8 cellular contexts compared by ENCODE assay signal in the genomic region with DNA sequence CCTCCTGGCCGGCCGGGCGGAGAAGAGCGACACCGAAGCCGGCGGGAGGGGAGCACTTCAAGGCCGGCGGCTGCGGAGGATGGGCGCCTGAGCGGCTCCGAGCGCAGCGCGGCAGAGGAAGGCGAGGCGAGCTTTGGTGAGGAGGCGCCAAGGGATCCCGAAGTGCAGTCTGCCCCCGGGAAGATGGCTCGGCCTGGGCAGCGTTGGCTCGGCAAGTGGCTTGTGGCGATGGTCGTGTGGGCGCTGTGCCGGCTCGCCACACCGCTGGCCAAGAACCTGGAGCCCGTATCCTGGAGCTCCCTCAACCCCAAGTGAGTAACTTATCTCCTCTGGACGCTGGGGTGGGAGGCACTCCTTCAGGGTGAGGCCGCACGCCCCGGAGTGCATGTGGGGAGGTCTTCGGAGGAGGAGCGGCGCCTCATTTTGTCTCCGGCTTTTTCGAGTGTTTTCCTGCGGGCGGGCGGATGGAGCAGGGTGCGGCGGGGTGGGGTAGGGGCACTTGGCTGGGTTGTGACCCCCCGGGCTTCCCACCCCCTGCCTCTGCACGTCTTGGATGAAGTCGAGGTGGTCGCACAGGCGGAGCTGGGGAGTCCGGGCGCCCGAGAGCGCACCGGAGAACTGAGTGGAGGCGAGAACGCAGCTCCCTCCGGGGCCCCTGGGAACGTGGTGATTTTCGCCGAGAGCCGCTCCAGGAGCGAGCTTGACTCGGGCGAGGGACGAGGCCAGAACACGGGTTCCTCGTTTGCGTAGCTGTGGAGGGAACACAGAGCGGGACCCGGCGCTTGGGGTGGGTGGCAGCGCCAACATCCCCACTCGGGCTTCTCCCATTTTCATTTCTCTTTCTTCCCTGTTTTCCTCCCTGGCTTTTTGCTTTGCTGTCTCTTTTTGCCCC. TPM values are rescaled to one million over a fixed set of nuclear protein-coding genes. Genes with fewer than 3 reads are reported as not detected.
DNase-seq lines count a peak whose midpoint lies in the region; ATAC-seq, FAIRE-seq and TF ChIP-seq lines count a peak whose summit lies in the region.

No MANE protein-coding gene starts in this region.

- peak overlapping the region; percentile 73 for H3K9ac ChIP-seq in skeletal muscle satellite cell (ENCODE audit: low read depth, low read length)

- TF ChIP-seq POLR2A in adrenal gland (IDR thresholded peaks at IDR 0.05) = no peak

- WGBS in adrenal gland, 4 donors = 1 to 40% (median 37%) methylated on average over 66 to 74 of the region's 74 CpGs; no CpG with 5 or more reads in 1 of the 4 donors
- no CpG with 5 or more reads among the region's 74 CpGs for WGBS in iPS DF 6.9 (ENCODE audit: insufficient coverage, insufficient read length)

- peaks cover 4% of the 10 kb centered on the region for H3K27me3 ChIP-seq in adrenal gland
- H3K27me3 ChIP-seq in iPS DF 6.9 (ENCODE audit: control insufficient read depth, insufficient read depth, low read length) = peaks cover 61% of the 10 kb centered on the region
- H3K27me3 ChIP-seq in skeletal muscle satellite cell (ENCODE audit: control insufficient read depth, insufficient read depth, low read length) = peaks cover 11% of the 10 kb centered on the region

- ATAC-seq in GM18858 (IDR thresholded peaks at IDR 0.05; ENCODE audit: unreplicated experiment) = no peak

- H3K9me3 ChIP-seq in adrenal gland (replicated peaks in 1 of 3) (no peaks in the 10 kb centered on the region), iPS DF 6.9 (ENCODE audit: control insufficient read depth, insufficient read depth, low read length) (no peaks in the 10 kb centered on the region), skeletal muscle satellite cell (replicated peaks; ENCODE audit: low read length) (no peaks in the 10 kb centered on the region)

- DNase-seq in CD14-positive monocyte (ENCODE audit: low spot score) (no peak), KBM-7 (peak; percentile 38), adrenal gland (peak in 5 of 7 donors; percentile 24 to 49 (median 25)), iPS DF 6.9 (ENCODE audit: low read depth, low spot score) (no peak), urothelium cell line (ENCODE audit: low spot score) (no peak), NCI-H2029 (lab: John Stamatoyannopoulos, UW) (no peak)

- H3K4me3 ChIP-seq in adrenal gland (peak overlapping the region in 3 of 4 donors; percentile 3 to 62 (median 57)), iPS DF 6.9 (ENCODE audit: low read length) (peak overlapping the region; percentile 40), skeletal muscle satellite cell (ENCODE audit: low read length) (peak overlapping the region; percentile 75)

- H3K27ac Mint-ChIP-seq in CD14-positive monocyte = peak overlapping the region in 1 of 7 donors; percentile 55

- H3K36me3 ChIP-seq in adrenal gland (replicated peaks in 1 of 2) (no peaks in the 10 kb centered on the region), iPS DF 6.9 (ENCODE audit: control insufficient read depth, insufficient read depth, low read length) (no peaks in the 10 kb centered on the region), skeletal muscle satellite cell (ENCODE audit: insufficient read depth, low read length) (no peaks in the 10 kb centered on the region)

- no peaks in the 10 kb centered on the region for H3K4me1 ChIP-seq in adrenal gland (replicated peaks in 1 of 2)
- H3K4me1 ChIP-seq in iPS DF 6.9 (ENCODE audit: control insufficient read depth, insufficient read depth, low read length) = peaks cover 3% of the 10 kb centered on the region; the same call in 1 of the 2 replicates
- H3K4me1 ChIP-seq in skeletal muscle satellite cell (ENCODE audit: control insufficient read depth, insufficient read depth, low read length) = peaks cover 17% of the 10 kb centered on the region

- H3K4me2 ChIP-seq in skeletal muscle satellite cell (ENCODE audit: low read length) = peak overlapping the region; percentile 81

- H3K9me3 Mint-ChIP-seq in CD14-positive monocyte = peaks cover 0 to 11% (median 0%) of the 10 kb centered on the region in 7 donors

- H3K4me1 Mint-ChIP-seq in CD14-positive monocyte = peaks cover 37% of the 10 kb centered on the region

- H3K27ac ChIP-seq in adrenal gland = peak overlapping the region in 4 of 5 donors; percentile 54 to 83 (median 66)
- H3K27ac ChIP-seq in iPS DF 6.9 (ENCODE audit: low read length) = no peak overlapping the region

- in situ Hi-C loops in KBM-7 (cut with MboI; ENCODE audit: low pct_unique_long_range_greater_than_20kb, low sequenced_read_pairs) = loop anchor here (10.0 kb wide), 1 partner anchor 395 kb away; no protein-coding TSS in a partner anchor

- H3K4me3 Mint-ChIP-seq in CD14-positive monocyte = peak overlapping the region; percentile 84 to 89

- no peak for FAIRE-seq in urothelium cell line (lab: Jason Lieb, UNC)

- H3K36me3 Mint-ChIP-seq in CD14-positive monocyte = no peaks in the 10 kb centered on the region

- intact Hi-C loops in CD14-positive monocyte (cut with micrococcal nuclease) (loop anchor here (2.0 to 10.0 kb wide), 4 partner anchors 392 to 457 kb away; no protein-coding TSS in a partner anchor), adrenal gland (cut with DNase I) (loop anchor here (5.0 kb wide), 3 partner anchors 232 to 457 kb away; no protein-coding TSS in a partner anchor)

- TF ChIP-seq CTCF in CD14-positive monocyte (IDR thresholded peaks at IDR 0.05) = no peak
- TF ChIP-seq CTCF in adrenal gland (IDR thresholded peaks at IDR 0.05) = no peak

- H3K27me3 Mint-ChIP-seq in CD14-positive monocyte (ENCODE audit: low read depth in 3 of 3) = peaks cover 21 to 35% (median 27%) of the 10 kb centered on the region in 3 donors

RNA-seq across cellular contexts. Expression of a gene that starts 1.0 kb away (rescaled TPM):
- 1 to 10 TPM; 5.4 to 6.6 TPM for polyA plus RNA-seq in CD14-positive monocyte
- total RNA-seq in adrenal gland = 10 to 100 TPM; 32.2 to 66.5 (median 45.8) TPM
- 10 to 100 TPM; 14.0 to 42.5 (median 40.2) TPM for polyA plus RNA-seq in adrenal gland
- 14.7 and 14.9 TPM in 2 replicates for total RNA-seq in skeletal muscle satellite cell (2012; rRNA removed)

Comparison
In these comparisons a context has a peak if more than half of its experiments do, and no peak if none do; other contexts are left out.
1. DNase-seq: peak in KBM-7 (single experiment) and adrenal gland (5 of 7); none in CD14-positive monocyte (single experiment), iPS DF 6.9 (single experiment), urothelium cell line (single experiment) and NCI-H2029 (single experiment).
2. Peak in every context shown above with its lines, with median percentiles within 50 percentile points of each other: H3K4me3 ChIP-seq.